ENCODE assay signal across 8 cellular contexts in genomic region chr17:68237369-68238172, GRCh38. TPM values are rescaled to one million over a fixed set of nuclear protein-coding genes. Genes with fewer than 3 reads are reported as not detected.
DNase-seq lines count a peak whose midpoint lies in the region; ATAC-seq and TF ChIP-seq lines count a peak whose summit lies in the region.
"Not testable (repeated sequence)": the region's sequence is repeated elsewhere in the genome, so short reads cannot be mapped to it uniquely, and the experiment has no call there.

No MANE protein-coding gene starts in this region.

- not testable (repeated sequence) for TF ChIP-seq CTCF in left ventricle myocardium inferior (IDR thresholded peaks at IDR 0.05; ENCODE audit: borderline replicate concordance)

- peaks cover 25 to 47% (median 43%) of the 10 kb centered on the region in 4 donors for H3K4me1 Mint-ChIP-seq in CD4-positive, CD25-positive, alpha-beta regulatory T cell
- H3K4me1 Mint-ChIP-seq in T-cell: peaks cover 38 to 73% (median 60%) of the 10 kb centered on the region in 3 donors

- peaks cover 27% of the 10 kb centered on the region for H3K4me1 ChIP-seq in CD4-positive, CD25-positive, alpha-beta regulatory T cell (ENCODE audit: control insufficient read depth, insufficient read depth, low read length, poor library complexity, severe bottlenecking)
- peaks cover 14% of the 10 kb centered on the region for H3K4me1 ChIP-seq in left ventricle myocardium inferior

- peak overlapping the region; percentile 96 to 99 (median 97) for H3K27ac Mint-ChIP-seq in CD4-positive, CD25-positive, alpha-beta regulatory T cell
- peak overlapping the region; percentile 96 to 98 for H3K27ac Mint-ChIP-seq in T-cell

- DNase-seq in CD4-positive, CD25-positive, alpha-beta regulatory T cell: peak in 2 of 3 donors; percentile 48 to 83
- peak; percentile 30 to 80 (median 66) for DNase-seq in T-cell
- DNase-seq in activated gamma-delta T cell treated with Interleukin-2 at 50 U/mL for 16 hours: peak; percentile 54
- DNase-seq in left ventricle myocardium inferior: not testable (repeated sequence)
- DNase-seq in stimulated activated CD4-positive, alpha-beta T cell treated with anti-CD3 and anti-CD28 coated beads, Interleukin-1b, Interleukin-23, amount 100 ng/mL, for 48 hours: peak; percentile 49

- H3K27ac ChIP-seq in CD4-positive, CD25-positive, alpha-beta regulatory T cell (ENCODE audit: insufficient read depth, low read length, poor library complexity, severe bottlenecking): peak overlapping the region; percentile 84
- H3K27ac ChIP-seq in left ventricle myocardium inferior (replicated peaks): peak overlapping the region; percentile 90

- not testable (repeated sequence) for H3K36me3 ChIP-seq in CD4-positive, CD25-positive, alpha-beta regulatory T cell (ENCODE audit: control insufficient read depth, insufficient read depth, low read length); left ventricle myocardium inferior

- H3K4me3 ChIP-seq in CD4-positive, CD25-positive, alpha-beta regulatory T cell (ENCODE audit: low read depth, low read length): peak overlapping the region; percentile 86
- H3K4me3 ChIP-seq in left ventricle myocardium inferior: not testable (repeated sequence)

- not testable (repeated sequence) for H3K9me3 Mint-ChIP-seq in CD4-positive, CD25-positive, alpha-beta regulatory T cell; T-cell

- POLR2A ChIA-PET in T-cell (lab: Charles Lee): interaction anchor here (0.6 to 1.0 kb wide), 6 partner anchors 9 to 979 kb away, joined by 3 to 6 read pairs (median 4); partner anchors contain the start of gene AMZ2 (in 1 of the 2)

- H3K4me3 Mint-ChIP-seq in CD4-positive, CD25-positive, alpha-beta regulatory T cell: peak overlapping the region; percentile 82 to 87 (median 85)
- peak overlapping the region; percentile 74 to 81 (median 77) for H3K4me3 Mint-ChIP-seq in T-cell

- intact Hi-C loops in left ventricle myocardium inferior (cut with micrococcal nuclease): not testable (repeated sequence)

- H3K27me3 ChIP-seq in CD4-positive, CD25-positive, alpha-beta regulatory T cell (ENCODE audit: control insufficient read depth, insufficient read depth, low read length); left ventricle myocardium inferior (ENCODE audit: low read depth): not testable (repeated sequence)

- H3K27me3 Mint-ChIP-seq in CD4-positive, CD25-positive, alpha-beta regulatory T cell; T-cell: not testable (repeated sequence)

- peak; percentile 42 for TF ChIP-seq POLR2A in GM18951 (IDR thresholded peaks at IDR 0.05; ENCODE audit: extremely low read depth, insufficient read depth, insufficient read length)

- not testable (repeated sequence) for H3K36me3 Mint-ChIP-seq in CD4-positive, CD25-positive, alpha-beta regulatory T cell; T-cell

- peak; percentile 77 for ATAC-seq in CD4-positive, CD25-positive, alpha-beta regulatory T cell (ENCODE audit: low read depth in 2 of 2)
- ATAC-seq in HG02610 (IDR thresholded peaks at IDR 0.05; ENCODE audit: unreplicated experiment) (peak; percentile 70), HG03520 (IDR thresholded peaks at IDR 0.05; ENCODE audit: unreplicated experiment) (peak; percentile 64), T-cell (replicated peaks in 1 of 4) (peak; percentile 77 to 90 (median 79))

- in situ Hi-C loops in GM18951 (cut with MboI; ENCODE audit: low sequenced_read_pairs, unreplicated experiment): not testable (repeated sequence)

- CTCF ChIA-PET in T-cell (lab: Charles Lee): interaction anchor here in 1 of 2 donors (0.7 to 2.1 kb wide), 7 partner anchors 10 to 221 kb away, joined by 3 to 9 read pairs (median 5); partner anchors contain the start of gene AMZ2

- H3K9me3 ChIP-seq in CD4-positive, CD25-positive, alpha-beta regulatory T cell (ENCODE audit: control insufficient read depth in 2 of 2, low read length in 2 of 2); left ventricle myocardium inferior (replicated peaks): not testable (repeated sequence)

RNA-seq across cellular contexts. Expression of gene AMZ2, which starts 10.3 kb away (rescaled TPM):
- total RNA-seq in CD4-positive, CD25-positive, alpha-beta regulatory T cell: 58.6 TPM
- 100 to 1,000 TPM; 102 to 116 (median 114) TPM for polyA plus RNA-seq in CD4-positive, CD25-positive, alpha-beta regulatory T cell
- 10 to 100 TPM; 50.9 to 81.8 (median 60.5) TPM for total RNA-seq in T-cell
- total RNA-seq in left ventricle myocardium inferior: 99.9 TPM

RNA-seq across cellular contexts. Expression of gene SLC16A6, which starts 53.4 kb away (rescaled TPM):
- 11.5 TPM for total RNA-seq in CD4-positive, CD25-positive, alpha-beta regulatory T cell
- polyA plus RNA-seq in CD4-positive, CD25-positive, alpha-beta regulatory T cell: 1 to 10 TPM; 1.9 to 5.1 (median 3.0) TPM
- 10 to 100 TPM in 1 of 5 donors, 1 to 10 TPM in 4; 4.4 to 10.5 (median 7.0) TPM for total RNA-seq in T-cell
- 0.08 TPM for total RNA-seq in left ventricle myocardium inferior

RNA-seq across cellular contexts. Expression of gene ARSG, which starts 53.7 kb away (rescaled TPM):
- 21.8 TPM for total RNA-seq in CD4-positive, CD25-positive, alpha-beta regulatory T cell
- polyA plus RNA-seq in CD4-positive, CD25-positive, alpha-beta regulatory T cell: 10 to 100 TPM; 10.3 to 13.7 (median 12.5) TPM
- total RNA-seq in T-cell (10 to 100 TPM; 14.5 to 22.9 (median 17.8) TPM), left ventricle myocardium inferior (3.7 TPM)
